ENCODE assay signal across 33 cellular contexts in genomic region chr7:140182917-140183316, GRCh38.
"Had no signal": no experiment of that assay in that cellular context is flagged by ENCODE, and none has a peak within 500 bp of the region (broad histone marks: within the 10 kb centered on the region; RNA-seq: fewer than 3 reads in every experiment).

No MANE protein-coding gene starts in this region.

- H3K4me3 ChIP-seq: adrenal gland, body of pancreas, breast epithelium had no signal

- H3K27me3 ChIP-seq: body of pancreas, breast epithelium had no signal

- FAIRE-seq: astrocyte, TTC549 had no signal

- DNase-seq: activated B cell treated with CpG ODN at 0.5 μM for 24 hours; activated CD4-positive, alpha-beta memory T cell treated with anti-CD3 and anti-CD28 coated beads for 36 hours; activated CD4-positive, alpha-beta T cell treated with anti-CD3 and anti-CD28 coated beads for 4 hours; activated CD4-positive, alpha-beta T cell treated with anti-CD3 and anti-CD28 coated beads, Interleukin-2, amount 10 ng/mL, durations not matched to agents 24 days and 14 days; activated CD4-positive, alpha-beta T cell treated with anti-CD3 and anti-CD28 coated beads, Interleukin-2, amount 50 U/mL, for 1 hour; activated CD4-positive, alpha-beta T cell treated with anti-CD3 and anti-CD28 coated beads, Interleukin-2, amount 50 U/mL, for 4 hours; activated CD4-positive, CD25-positive, alpha-beta regulatory T cell treated with anti-CD3 and anti-CD28 coated beads, Interleukin-2, amount 50 U/mL, for 72 hours; activated CD8-positive, alpha-beta memory T cell treated with anti-CD3 and anti-CD28 coated beads, Interleukin-2, amount 50 U/mL, for 4 hours; activated CD8-positive, alpha-beta T cell treated with anti-CD3 and anti-CD28 coated beads for 36 hours; activated effector memory CD4-positive, alpha-beta T cell treated with anti-CD3 and anti-CD28 coated beads, Interleukin-2, amount 50 U/mL, for 16 hours; activated gamma-delta T cell treated with Interleukin-2 at 50 U/mL for 16 hours; activated naive CD4-positive, alpha-beta T cell; activated naive CD4-positive, alpha-beta T cell treated with anti-CD3 and anti-CD28 coated beads for 36 hours; activated naive CD4-positive, alpha-beta T cell treated with anti-CD3 and anti-CD28 coated beads, Interleukin-2, amount 50 U/mL, for 16 hours; activated naive CD8-positive, alpha-beta T cell treated with anti-CD3 and anti-CD28 coated beads for 36 hours; activated T-cell treated with anti-CD3 and anti-CD28 coated beads for 4 hours; activated T-cell treated with anti-CD3 and anti-CD28 coated beads, Interleukin-2, amount 50 U/mL, for 1 hour; activated T-cell treated with anti-CD3 and anti-CD28 coated beads, Interleukin-2, amount 50 U/mL, for 4 hours; activated T-cell treated with anti-CD3 and anti-CD28 coated beads, Interleukin-2, amount 50 U/mL, for 72 hours; adrenal gland; amniotic stem cell; aorta; body of pancreas; brain microvascular endothelial cell; central memory CD4-positive, alpha-beta T cell; T-helper 2 cell; T-helper 9 cell had no signal

- H3K27ac ChIP-seq: adrenal gland, body of pancreas, brain microvascular endothelial cell, breast epithelium, VCaP had no signal

- H3K36me3 ChIP-seq: adrenal gland, brain microvascular endothelial cell, breast epithelium had no signal

- H3K4me1 ChIP-seq: breast epithelium had no signal

- H3K9me3 ChIP-seq: adrenal gland, body of pancreas, breast epithelium had no signal

- ATAC-seq: activated CD8-positive, alpha-beta T cell treated with anti-CD3 and anti-CD28 coated beads for 36 hours; activated naive CD4-positive, alpha-beta T cell treated with anti-CD3 and anti-CD28 coated beads, Interleukin-2, amount 50 U/mL, for 72 hours; activated T-cell treated with anti-CD3 and anti-CD28 coated beads, Interleukin-2, amount 50 U/mL, for 4 hours; activated T-cell treated with anti-CD3 and anti-CD28 coated beads, Interleukin-2, amount 50 U/mL, for 72 hours; activated T-helper 17 cell treated with anti-CD3 and anti-CD28 coated beads, Interleukin-2, amount 50 U/mL, for 72 hours; body of pancreas had no signal
